In the genomic region with DNA sequence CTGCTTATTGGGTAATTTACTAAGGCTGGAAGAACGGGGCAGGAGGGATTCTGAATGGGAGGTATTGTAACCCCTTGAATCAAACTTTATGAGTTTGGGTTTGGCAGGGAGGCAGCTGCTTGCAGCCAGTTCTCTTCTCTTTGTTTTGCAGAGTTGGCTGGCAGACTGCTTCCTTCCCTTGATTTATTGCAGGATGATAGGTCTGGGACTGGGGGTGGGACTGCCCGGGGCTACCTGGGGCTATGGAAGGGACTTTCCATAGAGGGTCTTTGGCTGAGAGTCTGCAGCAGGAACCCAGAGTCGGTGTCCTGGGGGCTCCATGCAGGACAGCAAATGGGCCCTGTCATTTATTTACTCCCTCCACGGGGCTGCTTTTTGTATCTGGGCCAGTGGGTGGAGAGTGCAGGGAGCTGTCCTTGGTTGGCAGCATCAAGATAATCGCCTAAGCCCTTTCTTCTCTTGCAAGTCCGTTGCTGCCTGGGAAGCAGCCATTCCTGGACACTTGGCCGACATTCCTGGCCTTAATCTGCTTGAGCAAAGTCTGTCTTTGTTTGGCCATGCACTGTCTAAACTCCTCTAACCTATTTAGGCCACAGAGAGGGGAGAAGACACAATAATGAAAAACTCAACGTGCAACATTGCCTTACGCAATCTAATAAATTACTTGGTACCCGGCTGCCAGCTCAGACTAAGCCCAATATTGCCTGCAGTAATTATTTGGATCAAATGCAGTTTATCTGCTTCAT, we compare ENCODE assay signal across 10 cellular contexts.
DNase-seq lines count a peak whose midpoint lies in the region; ATAC-seq and TF ChIP-seq lines count a peak whose summit lies in the region.
"Had no signal": no experiment of that assay in that cellular context is flagged by ENCODE, and none has a peak within 500 bp of the region (broad histone marks: within the 10 kb centered on the region; RNA-seq: fewer than 3 reads in every experiment).

No MANE protein-coding gene starts in this region.

- H3K27me3 Mint-ChIP-seq in activated T-cell treated with anti-CD3 and anti-CD28 coated beads, Interleukin-2, amount 50 U/mL, for 24 hours = peaks cover 27% of the 10 kb centered on the region

- no peaks in the 10 kb centered on the region for H3K4me1 Mint-ChIP-seq in activated T-cell treated with anti-CD3 and anti-CD28 coated beads, Interleukin-2, amount 50 U/mL, for 24 hours (ENCODE audit: low read depth)

- in situ Hi-C loops in astrocyte of the cerebellum (cut with HindIII; ENCODE audit: low sequenced_read_pairs) = no loop called here

- no peaks in the 10 kb centered on the region for H3K9me3 ChIP-seq in MG63

- H3K9me3 Mint-ChIP-seq in activated T-cell treated with anti-CD3 and anti-CD28 coated beads, Interleukin-2, amount 50 U/mL, for 24 hours = no peaks in the 10 kb centered on the region

- no peak for TF ChIP-seq CTCF in astrocyte of the cerebellum (IDR thresholded peaks at IDR 0.05; ENCODE audit: low read depth, low read length, missing control alignments)

- H3K4me3 ChIP-seq in MG63 (no peak overlapping the region), astrocyte of the cerebellum (ENCODE audit: low read depth, low read length) (no peak overlapping the region)

- no peak overlapping the region for H3K4me3 Mint-ChIP-seq in activated T-cell treated with anti-CD3 and anti-CD28 coated beads, Interleukin-2, amount 50 U/mL, for 24 hours

- ATAC-seq in HG03521 (IDR thresholded peaks at IDR 0.05; ENCODE audit: unreplicated experiment) = no peak

- no peaks in the 10 kb centered on the region for H3K36me3 Mint-ChIP-seq in activated T-cell treated with anti-CD3 and anti-CD28 coated beads, Interleukin-2, amount 50 U/mL, for 24 hours (ENCODE audit: low read depth)

- H3K27me3 ChIP-seq in MG63 = no peaks in the 10 kb centered on the region

- no peak overlapping the region for H3K27ac Mint-ChIP-seq in activated T-cell treated with anti-CD3 and anti-CD28 coated beads, Interleukin-2, amount 50 U/mL, for 24 hours

- DNase-seq in AG08395 (ENCODE audit: low spot score) (peak; percentile 81), MG63 (peak; percentile 39), astrocyte of the cerebellum (ENCODE audit: low read depth) (peak; percentile 50), iPS-NIHi7 (ENCODE audit: extremely low spot score) (peak; percentile 83), SHP77 (lab: John Stamatoyannopoulos, UW) (no peak), HuH-7.5 (ENCODE audit: low spot score) (no peak)
- no peak for DNase-seq in activated T-cell treated with anti-CD3 and anti-CD28 coated beads, Interleukin-2, amount 50 U/mL, for 24 hours
- DNase-seq: activated CD8-positive, alpha-beta memory T cell treated with anti-CD3 and anti-CD28 coated beads for 24 hours; right cardiac atrium had no signal

- no peaks in the 10 kb centered on the region for H3K36me3 ChIP-seq in MG63

Comparison
In these comparisons a context has a peak if more than half of its experiments do, and no peak if none do; other contexts are left out.
1. DNase-seq: peak in AG08395 (single experiment), MG63 (single experiment), astrocyte of the cerebellum (single experiment) and iPS-NIHi7 (single experiment); none in SHP77 (0 of 2), HuH-7.5 (single experiment) and activated T-cell treated with anti-CD3 and anti-CD28 coated beads, Interleukin-2, amount 50 U/mL, for 24 hours (single experiment).